Comparison of ENCODE assay signal across 28 cellular contexts in the genomic region with DNA sequence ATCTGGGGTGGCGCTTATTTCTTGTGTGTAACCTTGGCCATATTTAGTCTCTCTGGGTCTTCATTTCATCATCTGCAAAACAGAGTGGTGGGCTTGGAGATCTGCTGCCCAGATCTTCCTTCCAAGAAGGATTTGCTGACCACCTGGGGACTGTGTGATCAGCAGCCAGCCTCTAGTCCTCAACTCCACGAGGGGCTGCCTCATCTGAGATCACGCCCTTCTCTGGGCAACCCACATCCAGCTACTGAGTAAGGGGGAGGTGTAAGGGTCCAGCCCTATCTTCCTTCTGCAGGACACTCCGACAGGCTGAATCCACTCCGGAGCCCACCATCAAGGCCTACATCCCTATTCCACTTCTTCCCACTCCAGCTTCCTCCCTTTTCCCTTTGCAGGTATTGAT. TPM values are rescaled to one million over a fixed set of nuclear protein-coding genes. Genes with fewer than 3 reads are reported as not detected.
"Had no signal": no experiment of that assay in that cellular context is flagged by ENCODE, and none has a peak within 500 bp of the region (broad histone marks: within the 10 kb centered on the region; RNA-seq: fewer than 3 reads in every experiment).

No MANE protein-coding gene starts in this region.

- ATAC-seq: activated CD8-positive, alpha-beta T cell treated with anti-CD3 and anti-CD28 coated beads for 36 hours; effector memory CD8-positive, alpha-beta T cell; foreskin keratinocyte; gastrocnemius medialis; WTC11 had no signal

- H3K4me1 ChIP-seq: foreskin keratinocyte, gastrocnemius medialis had no signal

- H3K27ac Mint-ChIP-seq: activated CD8-positive, alpha-beta T cell treated with anti-CD3 and anti-CD28 coated beads for 36 hours; activated naive CD8-positive, alpha-beta T cell; activated T-helper 1 cell treated with anti-CD3 and anti-CD28 coated beads, Interleukin-12 subunit alpha, Interleukin-12 subunit beta, Interleukin-2, Interleukin-4 antibody, amounts not matched to agents 30 ng/mL and 10 ng/mL and 1 ng/mL, durations not matched to agents 14 hours and 24 hours and 36 hours; activated T-helper 2 cell treated with anti-CD3 and anti-CD28 coated beads, Interferon-gamma antibody, Interleukin-2, Interleukin-4, amounts not matched to agents 10 μg/mL and 5 μg/mL and 100 μg/mL, durations not matched to agents 14 hours and 24 hours and 36 hours; effector memory CD8-positive, alpha-beta T cell; WTC11 had no signal

- H3K9me3 ChIP-seq: esophagus muscularis mucosa, gastrocnemius medialis had no signal

- DNase-seq: activated CD4-positive, alpha-beta T cell treated with anti-CD3 and anti-CD28 coated beads for 48 hours; activated CD4-positive, alpha-beta T cell treated with anti-CD3 and anti-CD28 coated beads, Interleukin-2, amount 50 U/mL, for 1 hour; activated CD4-positive, alpha-beta T cell treated with anti-CD3 and anti-CD28 coated beads, Interleukin-2, amount 50 U/mL, for 48 hours; activated CD8-positive, alpha-beta memory T cell treated with anti-CD3 and anti-CD28 coated beads for 24 hours; activated CD8-positive, alpha-beta memory T cell treated with anti-CD3 and anti-CD28 coated beads, Interleukin-2, amount 50 U/mL, for 4 hours; activated CD8-positive, alpha-beta T cell treated with anti-CD3 and anti-CD28 coated beads for 36 hours; activated gamma-delta T cell treated with Interleukin-2 at 50 U/mL for 16 hours; activated naive CD4-positive, alpha-beta T cell treated with anti-CD3 and anti-CD28 coated beads, Interleukin-2, amount 50 U/mL, for 16 hours; activated naive CD4-positive, alpha-beta T cell treated with Interleukin-2 at 50 U/mL for 16 hours; activated T-cell treated with anti-CD3 and anti-CD28 coated beads, Interleukin-2, amount 50 U/mL, for 1 hour; activated T-cell treated with anti-CD3 and anti-CD28 coated beads, Interleukin-2, amount 50 U/mL, for 48 hours; amniotic stem cell; brain microvascular endothelial cell; cortex of kidney; dermis blood vessel endothelial cell; effector CD4-positive, alpha-beta T cell; effector memory CD8-positive, alpha-beta T cell; erythroblast; foreskin keratinocyte; gastrocnemius medialis; T-helper 2 cell had no signal

- H3K36me3 ChIP-seq: brain microvascular endothelial cell, esophagus muscularis mucosa, gastrocnemius medialis had no signal

- H3K36me3 Mint-ChIP-seq: activated naive CD8-positive, alpha-beta T cell; WTC11 had no signal

- H3K4me3 Mint-ChIP-seq: activated CD8-positive, alpha-beta T cell treated with anti-CD3 and anti-CD28 coated beads for 36 hours; activated naive CD8-positive, alpha-beta T cell; activated T-helper 1 cell treated with anti-CD3 and anti-CD28 coated beads, Interleukin-12 subunit alpha, Interleukin-12 subunit beta, Interleukin-2, Interleukin-4 antibody, amounts not matched to agents 30 ng/mL and 10 ng/mL and 1 ng/mL, durations not matched to agents 14 hours and 24 hours and 36 hours; effector memory CD8-positive, alpha-beta T cell; WTC11 had no signal

- H3K27ac ChIP-seq: brain microvascular endothelial cell, esophagus muscularis mucosa, foreskin keratinocyte, gastrocnemius medialis had no signal

- H3K9me3 Mint-ChIP-seq: activated CD8-positive, alpha-beta T cell treated with anti-CD3 and anti-CD28 coated beads for 36 hours; activated T-helper 1 cell treated with anti-CD3 and anti-CD28 coated beads, Interleukin-12 subunit alpha, Interleukin-12 subunit beta, Interleukin-2, Interleukin-4 antibody, amounts not matched to agents 30 ng/mL and 10 ng/mL and 1 ng/mL, durations not matched to agents 14 hours and 24 hours and 36 hours; activated T-helper 2 cell treated with anti-CD3 and anti-CD28 coated beads, Interferon-gamma antibody, Interleukin-2, Interleukin-4, amounts not matched to agents 10 μg/mL and 5 μg/mL and 100 μg/mL, durations not matched to agents 14 hours and 24 hours and 36 hours; effector memory CD8-positive, alpha-beta T cell; WTC11 had no signal

- H3K4me3 ChIP-seq: esophagus muscularis mucosa, gastrocnemius medialis had no signal

RNA-seq across cellular contexts. Expression of a gene that starts 57.9 kb away (rescaled TPM):
- total RNA-seq: activated CD8-positive, alpha-beta T cell treated with anti-CD3 and anti-CD28 coated beads for 36 hours; activated T-helper 1 cell treated with anti-CD3 and anti-CD28 coated beads, Interleukin-12 subunit alpha, Interleukin-12 subunit beta, Interleukin-2, Interleukin-4 antibody, amounts not matched to agents 30 ng/mL and 10 ng/mL and 1 ng/mL, durations not matched to agents 14 hours and 24 hours and 36 hours; activated T-helper 2 cell treated with anti-CD3 and anti-CD28 coated beads, Interferon-gamma antibody, Interleukin-2, Interleukin-4, amounts not matched to agents 10 μg/mL and 5 μg/mL and 100 μg/mL, durations not matched to agents 14 hours and 24 hours and 36 hours; astrocyte; dermis blood vessel endothelial cell; T-helper 1 cell treated with Interleukin-12 subunit alpha and Interleukin-12 subunit beta and Interleukin-4 antibody, amounts not matched to agents 30 ng/mL and 1 ng/mL, for 36 hours had no signal
